ENCODE assay signal across 1 cellular context in the genomic region with DNA sequence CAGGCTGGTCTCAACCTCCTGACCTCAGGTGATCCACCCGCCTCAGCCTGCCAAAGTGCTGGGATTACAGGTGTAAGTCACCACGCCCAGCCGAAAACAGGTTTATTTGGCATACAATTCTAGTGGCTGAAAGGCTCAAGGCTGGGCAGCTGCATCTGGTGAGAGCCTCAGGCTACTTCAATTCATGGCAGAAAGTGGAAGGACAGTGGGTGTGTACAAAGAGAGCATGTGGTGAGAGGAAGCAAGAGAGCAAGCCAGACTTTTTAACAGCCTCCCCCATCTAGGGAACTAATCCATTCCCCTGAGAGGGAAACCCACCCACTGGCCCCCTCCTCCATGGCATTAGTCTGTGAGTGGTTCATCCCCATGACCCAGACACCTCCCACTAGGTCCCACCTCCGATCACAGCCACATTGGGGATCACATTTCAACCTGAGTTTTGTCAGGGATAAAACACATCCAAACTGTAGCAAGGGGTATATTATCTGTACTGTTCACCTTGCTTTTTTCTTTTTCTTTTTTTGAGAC.
TF ChIP-seq lines count a peak whose summit lies in the region.

No MANE protein-coding gene starts in this region.

TF ChIP-seq in HEK293, 187 proteins besides CTCF, POLR2A, EP300 and RAD21 (continued from another document):
- no peak for TF ChIP-seq ZNF747 (tag by site-specific recombination; IDR thresholded peaks at IDR 0.05)
- TF ChIP-seq ZNF548 (tag by site-specific recombination; IDR thresholded peaks at IDR 0.05): no peak
- TF ChIP-seq ZNF248 (tag by site-specific recombination; IDR thresholded peaks at IDR 0.05): no peak
- TF ChIP-seq ZNF146 (tag by site-specific recombination; IDR thresholded peaks at IDR 0.05): no peak
- no peak for TF ChIP-seq KLF9 (tag by site-specific recombination; IDR thresholded peaks at IDR 0.05; ENCODE audit: low read depth)
- no peak for TF ChIP-seq ZNF544 (tag by site-specific recombination; IDR thresholded peaks at IDR 0.05)
- TF ChIP-seq PRDM1 (tag by site-specific recombination; IDR thresholded peaks at IDR 0.05): no peak
